ENCODE assay signal across 8 cellular contexts in the genomic region with DNA sequence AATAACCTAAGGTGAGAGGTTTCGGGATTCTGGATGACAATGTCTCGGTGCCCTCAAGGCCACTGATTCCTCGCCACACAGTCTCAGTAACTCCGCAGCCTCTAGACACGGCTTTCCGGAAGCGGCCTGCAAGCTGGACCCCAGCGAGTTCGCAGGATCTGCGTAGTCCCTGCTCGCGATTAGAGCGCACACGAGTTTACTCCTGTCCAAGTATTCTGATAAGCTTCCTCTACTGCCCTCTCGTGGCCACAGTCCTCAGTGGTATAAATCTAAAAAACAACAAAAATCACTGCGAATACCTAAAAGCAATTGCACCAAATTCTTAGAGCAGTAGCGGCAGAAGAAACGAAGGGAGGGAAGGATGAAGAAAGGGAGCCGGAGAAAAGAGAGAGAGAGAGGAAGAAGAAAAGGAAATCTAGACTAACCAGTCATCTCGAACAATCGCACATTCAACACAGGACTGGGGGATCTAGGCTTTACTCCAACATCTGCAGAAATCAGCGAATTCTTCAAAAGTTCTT. TPM values are rescaled to one million over a fixed set of nuclear protein-coding genes. Genes with fewer than 3 reads are reported as not detected.
A peak's percentile ranks its signal among the peaks of the same experiment; 100 is the strongest.
DNase-seq lines count a peak whose midpoint lies in the region; TF ChIP-seq lines count a peak whose summit lies in the region.

No MANE protein-coding gene starts in this region.

- H3F3A ChIP-seq in SU-DHL-6 (ENCODE audit: insufficient read depth), result no peaks in the 10 kb centered on the region

- no peaks in the 10 kb centered on the region for H4K20me1 ChIP-seq in SU-DHL-6 (ENCODE audit: low read depth, low read length)

- CTCF ChIA-PET in HEK293 (lab: Yijun Ruan, JAX), result interaction anchor here (0.6 to 14.9 kb wide), 59 partner anchors 9 to 1239 kb away, joined by 3 to 175 read pairs (median 4); no protein-coding TSS in a partner anchor

- no peaks in the 10 kb centered on the region for H3K79me2 ChIP-seq in SU-DHL-6 (ENCODE audit: insufficient read depth, low read length)

- H3K4me2 ChIP-seq in SU-DHL-6 (ENCODE audit: low read depth, low read length, poor library complexity, severe bottlenecking), result peak overlapping the region; percentile 71

- POLR2A ChIA-PET in HEK293 (lab: Yijun Ruan, JAX), result interaction anchor here (1.0 to 2.5 kb wide), 8 partner anchors 9 to 230 kb away, joined by 3 to 24 read pairs (median 4); no protein-coding TSS in a partner anchor

- peak; percentile 78 for TF ChIP-seq CTCF in HEK293 (tag by site-specific recombination; IDR thresholded peaks at IDR 0.05)
- TF ChIP-seq CTCF in SU-DHL-6 (IDR thresholded peaks at IDR 0.05; ENCODE audit: insufficient read depth, low read length, poor library complexity, severe bottlenecking), result peak; percentile 67
- peak; percentile 73 to 94 (median 79) for TF ChIP-seq CTCF in transverse colon (IDR thresholded peaks at IDR 0.05)

- DNase-seq in ELR (ENCODE audit: low read depth), result peak; percentile 97
- peak; percentile 94 for DNase-seq in NCI-H1048 (lab: John Stamatoyannopoulos, UW)
- peak; percentile 99 for DNase-seq in adipocyte (ENCODE audit: low read depth)
- DNase-seq in cardiac septum (ENCODE audit: low spot score), result peak; percentile 90
- DNase-seq in pons (ENCODE audit: low spot score), result peak; percentile 91
- peak; percentile 93 for DNase-seq in transverse colon

- H3K4me3 ChIP-seq in HEK293 (ENCODE audit: low read depth, low read length), result no peak overlapping the region
- H3K4me3 ChIP-seq in SU-DHL-6 (ENCODE audit: insufficient read depth, low read length, poor library complexity, severe bottlenecking), result peak overlapping the region; percentile 47
- H3K4me3 ChIP-seq in adipocyte (ENCODE audit: low read length), result peak overlapping the region; percentile 89
- peak overlapping the region in 3 of 4 donors; percentile 70 to 94 (median 93) for H3K4me3 ChIP-seq in transverse colon

- intact Hi-C loops in cardiac septum (cut with DNase I) (loop anchor here (10.0 kb wide), 1 partner anchor 360 kb away; no protein-coding TSS in a partner anchor), transverse colon (cut with DNase I; ENCODE audit: low total_unique reads) (loop anchor here (1.0 kb wide), 1 partner anchor 220 kb away; no protein-coding TSS in a partner anchor)

- H3K4me1 ChIP-seq in HEK293 (ENCODE audit: control insufficient read depth, insufficient read depth, low read length) (no peaks in the 10 kb centered on the region; the same call in 1 of the 2 replicates), adipocyte (ENCODE audit: control insufficient read depth, insufficient read depth, low read length) (peaks cover 20% of the 10 kb centered on the region), transverse colon (peaks cover 3 to 40% (median 34%) of the 10 kb centered on the region in 4 donors)

- H3K9me3 ChIP-seq in HEK293 (ENCODE audit: control insufficient read depth, insufficient read depth, low read depth, low read length), result no peaks in the 10 kb centered on the region
- no peaks in the 10 kb centered on the region for H3K9me3 ChIP-seq in SU-DHL-6 (ENCODE audit: insufficient read depth, low read length)
- no peaks in the 10 kb centered on the region for H3K9me3 ChIP-seq in adipocyte (ENCODE audit: control insufficient read depth, low read length)
- H3K9me3 ChIP-seq in transverse colon, result no peaks in the 10 kb centered on the region

- H3K36me3 ChIP-seq in HEK293 (ENCODE audit: control insufficient read depth in 2 of 2, insufficient read depth in 1 of 2, low read length in 2 of 2) (no peaks in the 10 kb centered on the region), SU-DHL-6 (ENCODE audit: low read length) (no peaks in the 10 kb centered on the region), adipocyte (ENCODE audit: control insufficient read depth, insufficient read depth, low read length, severe bottlenecking) (no peaks in the 10 kb centered on the region), transverse colon (no peaks in the 10 kb centered on the region)

- TF ChIP-seq POLR2A in transverse colon (IDR thresholded peaks at IDR 0.05), result peak; percentile 2

- no peaks in the 10 kb centered on the region for H3K9me2 ChIP-seq in SU-DHL-6 (replicated peaks; ENCODE audit: insufficient read depth, low read length)

- H3K27ac ChIP-seq in HEK293 (ENCODE audit: extremely low read depth, low read depth, low read length), result peak overlapping the region; percentile 56; the same call in 1 of the 2 replicates
- H3K27ac ChIP-seq in SU-DHL-6 (ENCODE audit: low read depth, low read length), result no peak overlapping the region
- H3K27ac ChIP-seq in transverse colon, result peak overlapping the region; percentile 91 to 92 (median 91)

- no peak overlapping the region for H3K9ac ChIP-seq in SU-DHL-6 (ENCODE audit: low read length)
- H3K9ac ChIP-seq in adipocyte (ENCODE audit: low read length), result peak overlapping the region; percentile 65

- no peak for TF ChIP-seq EP300 in transverse colon (IDR thresholded peaks at IDR 0.05; ENCODE audit: low read depth)

- H2AFZ ChIP-seq in SU-DHL-6 (ENCODE audit: low read depth, low read length, severe bottlenecking), result peak overlapping the region; percentile 84

- in situ Hi-C loops in transverse colon (cut with MboI; ENCODE audit: low pct_ligation_motif_present in 1 of 4, low pct_unique_long_range_greater_than_20kb in 1 of 4, low sequenced_read_pairs in 3 of 4), result loop anchor here in 3 of 4 donors (5.0 to 25.0 kb wide), 4 partner anchors 108 to 223 kb away; no protein-coding TSS in a partner anchor

- H3K27me3 ChIP-seq in SU-DHL-6 (ENCODE audit: low read length) (no peaks in the 10 kb centered on the region), adipocyte (replicated peaks; ENCODE audit: control insufficient read depth, insufficient read depth, low read length) (peaks cover 16% of the 10 kb centered on the region), transverse colon (no peaks in the 10 kb centered on the region)

- WGBS in transverse colon (ENCODE audit: low coverage in 1 of 2), 2 donors, result 8% methylated on average over 8 to 22 of the region's 22 CpGs

TF ChIP-seq in HEK293, 187 proteins besides CTCF, POLR2A, EP300 and RAD21 (continues in another document):
- TF ChIP-seq TRIM28 (IDR thresholded peaks at IDR 0.05; ENCODE audit: borderline replicate concordance, low read length) (0 out of 2 replicates have a peak, but pooled peaks have one; percentile 23), ZNF692 (tag by site-specific recombination; IDR thresholded peaks at IDR 0.05) (peak; percentile 25; the same call in 1 of the 2 replicates), ZNF792 (tag by site-specific recombination; IDR thresholded peaks at IDR 0.05) (no peak), ZBTB17 (tag by site-specific recombination; IDR thresholded peaks at IDR 0.05) (peak; percentile 85), ZNF600 (tag by site-specific recombination; IDR thresholded peaks at IDR 0.05) (peak; percentile 90), ZNF211 (tag by site-specific recombination; IDR thresholded peaks at IDR 0.05; ENCODE audit: low read depth) (no peak), ZEB2 (tag by site-specific recombination; IDR thresholded peaks at IDR 0.05) (peak; percentile 51; the same call in 1 of the 2 replicates), GFI1B (tag by site-specific recombination; IDR thresholded peaks at IDR 0.05) (peak; percentile 86), ZNF366 (tag by site-specific recombination; conservative IDR thresholded peaks at IDR 0.05) (no peak), GLIS1 (tag by site-specific recombination; IDR thresholded peaks at IDR 0.05) (peak; percentile 14; the same call in 1 of the 2 replicates), ZNF362 (tag by site-specific recombination; IDR thresholded peaks at IDR 0.05) (no peak)
- TF ChIP-seq, protein P1, sequence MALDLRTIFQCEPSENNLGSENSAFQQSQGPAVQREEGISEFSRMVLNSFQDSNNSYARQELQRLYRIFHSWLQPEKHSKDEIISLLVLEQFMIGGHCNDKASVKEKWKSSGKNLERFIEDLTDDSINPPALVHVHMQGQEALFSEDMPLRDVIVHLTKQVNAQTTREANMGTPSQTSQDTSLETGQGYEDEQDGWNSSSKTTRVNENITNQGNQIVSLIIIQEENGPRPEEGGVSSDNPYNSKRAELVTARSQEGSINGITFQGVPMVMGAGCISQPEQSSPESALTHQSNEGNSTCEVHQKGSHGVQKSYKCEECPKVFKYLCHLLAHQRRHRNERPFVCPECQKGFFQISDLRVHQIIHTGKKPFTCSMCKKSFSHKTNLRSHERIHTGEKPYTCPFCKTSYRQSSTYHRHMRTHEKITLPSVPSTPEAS (tag by site-specific recombination; IDR thresholded peaks at IDR 0.05), result peak; percentile 33; the same call in 1 of the 2 replicates

RNA-seq across cellular contexts. Expression of gene PLXNA2, which starts 1.1 kb away (rescaled TPM):
- 23.8 TPM for total RNA-seq in cardiac septum
- 100 to 1,000 TPM in 1 of 4 donors, 10 to 100 TPM in 3; 77.4 to 140 (median 85.5) TPM for total RNA-seq in transverse colon
